Comparison of ENCODE assay signal across 31 cellular contexts in the genomic region with DNA sequence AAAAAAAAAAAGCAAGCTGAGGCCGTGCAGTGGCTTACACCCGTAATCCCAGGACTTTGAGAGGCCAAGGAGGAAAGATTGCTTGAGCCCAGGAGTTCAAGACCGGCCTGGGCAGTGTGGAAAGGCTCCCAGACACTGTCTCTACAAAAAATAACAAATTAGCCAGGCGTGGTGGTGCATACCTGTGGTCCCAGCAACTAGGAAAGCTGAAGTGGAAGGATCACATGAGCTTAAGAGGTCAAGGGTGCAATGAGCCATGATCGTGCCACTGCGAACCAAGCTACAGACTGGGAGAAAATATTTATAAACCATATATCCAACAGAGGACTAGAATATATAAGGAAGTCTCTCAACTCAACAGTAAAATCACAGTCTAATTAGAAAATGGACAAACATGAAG. TPM values are rescaled to one million over a fixed set of nuclear protein-coding genes. Genes with fewer than 3 reads are reported as not detected.
"Had no signal": no experiment of that assay in that cellular context is flagged by ENCODE, and none has a peak within 500 bp of the region (broad histone marks: within the 10 kb centered on the region; RNA-seq: fewer than 3 reads in every experiment).

No MANE protein-coding gene starts in this region.

- H3K36me3 ChIP-seq: cardiac muscle cell, SJCRH30, WERI-Rb-1 had no signal

- H3K4me3 ChIP-seq: adrenal gland, cardiac muscle cell, K562, SJCRH30, SK-N-MC had no signal

- H3K4me1 ChIP-seq: SJCRH30 had no signal

- H3K4me1 Mint-ChIP-seq: activated CD4-positive, alpha-beta T cell treated with anti-CD3 and anti-CD28 coated beads, Interleukin-2, amount 10 ng/mL, durations not matched to agents 24 days and 14 days; central memory CD8-positive, alpha-beta T cell had no signal

- H3K36me3 Mint-ChIP-seq: activated naive CD4-positive, alpha-beta T cell treated with anti-CD3 and anti-CD28 coated beads, Interleukin-2, amount 50 U/mL, for 72 hours had no signal

- H3K4me3 Mint-ChIP-seq: activated T-cell treated with anti-CD3 and anti-CD28 coated beads, Interleukin-2, amount 50 U/mL, for 4 hours; activated T-helper 1 cell treated with anti-CD3 and anti-CD28 coated beads, Interleukin-12 subunit alpha, Interleukin-12 subunit beta, Interleukin-2, Interleukin-4 antibody, amounts not matched to agents 30 ng/mL and 10 ng/mL and 1 ng/mL, durations not matched to agents 14 hours and 24 hours and 36 hours; central memory CD8-positive, alpha-beta T cell had no signal

- H3K27me3 ChIP-seq: adrenal gland, cardiac muscle cell, SJCRH30 had no signal

- H3K9me3 ChIP-seq: adrenal gland, SJCRH30 had no signal

- ATAC-seq: activated naive CD4-positive, alpha-beta T cell treated with anti-CD3 and anti-CD28 coated beads, Interleukin-2, amount 50 U/mL, for 72 hours; activated T-cell treated with anti-CD3 and anti-CD28 coated beads, Interleukin-2, amount 50 U/mL, for 4 hours; K562; Panc1 had no signal

- H3K27ac Mint-ChIP-seq: activated CD4-positive, alpha-beta T cell treated with anti-CD3 and anti-CD28 coated beads, Interleukin-2, amount 10 ng/mL, durations not matched to agents 24 days and 14 days; activated naive CD4-positive, alpha-beta T cell treated with anti-CD3 and anti-CD28 coated beads for 36 hours; activated naive CD4-positive, alpha-beta T cell treated with anti-CD3 and anti-CD28 coated beads, Interleukin-2, amount 50 U/mL, for 72 hours; activated T-helper 1 cell treated with anti-CD3 and anti-CD28 coated beads, Interleukin-12 subunit alpha, Interleukin-12 subunit beta, Interleukin-2, Interleukin-4 antibody, amounts not matched to agents 30 ng/mL and 10 ng/mL and 1 ng/mL, durations not matched to agents 14 hours and 24 hours and 36 hours had no signal

- H3K27ac ChIP-seq: adrenal gland, cardiac muscle cell, SJCRH30, SK-N-MC, WERI-Rb-1 had no signal

- H3K9me3 Mint-ChIP-seq: activated CD4-positive, alpha-beta T cell treated with anti-CD3 and anti-CD28 coated beads, Interleukin-2, amount 10 ng/mL, durations not matched to agents 24 days and 14 days; activated naive CD4-positive, alpha-beta T cell treated with anti-CD3 and anti-CD28 coated beads for 36 hours; activated naive CD4-positive, alpha-beta T cell treated with anti-CD3 and anti-CD28 coated beads, Interleukin-2, amount 50 U/mL, for 72 hours; activated T-cell treated with anti-CD3 and anti-CD28 coated beads, Interleukin-2, amount 50 U/mL, for 4 hours; activated T-helper 1 cell treated with anti-CD3 and anti-CD28 coated beads, Interleukin-12 subunit alpha, Interleukin-12 subunit beta, Interleukin-2, Interleukin-4 antibody, amounts not matched to agents 30 ng/mL and 10 ng/mL and 1 ng/mL, durations not matched to agents 14 hours and 24 hours and 36 hours; central memory CD8-positive, alpha-beta T cell had no signal

- DNase-seq: activated CD4-positive, alpha-beta T cell treated with anti-CD3 and anti-CD28 coated beads, Interleukin-2, amount 10 ng/mL, durations not matched to agents 24 days and 14 days; activated CD4-positive, alpha-beta T cell treated with anti-CD3 and anti-CD28 coated beads, Interleukin-2, amount 50 U/mL, for 4 hours; activated CD4-positive, CD25-positive, alpha-beta regulatory T cell; activated CD8-positive, alpha-beta memory T cell treated with anti-CD3 and anti-CD28 coated beads, Interleukin-2, amount 50 U/mL, for 4 hours; activated gamma-delta T cell treated with Interleukin-2 at 50 U/mL for 16 hours; activated naive CD4-positive, alpha-beta T cell treated with anti-CD3 and anti-CD28 coated beads for 36 hours; activated T-cell treated with anti-CD3 and anti-CD28 coated beads for 4 hours; activated T-cell treated with anti-CD3 and anti-CD28 coated beads, Interleukin-2, amount 50 U/mL, for 4 hours; adrenal gland; anterior cingulate cortex; NCI-H1105; NCI-H1417 treated with DMSO at 0.1 percent for 48 hours; NCI-H1694; NCI-H1930; NCI-H2081 treated with DMSO at 0.1 percent for 48 hours; NCI-H226; NCI-H446 treated with DMSO at 0.1 percent for 48 hours; NCI-H524; SHP77; SJCRH30; T1000; WERI-Rb-1 had no signal

RNA-seq across cellular contexts. Expression of a gene that starts 48.5 kb away (rescaled TPM):
- total RNA-seq: activated CD4-positive, alpha-beta T cell treated with anti-CD3 and anti-CD28 coated beads, Interleukin-2, amount 10 ng/mL, durations not matched to agents 24 days and 14 days; activated naive CD4-positive, alpha-beta T cell treated with anti-CD3 and anti-CD28 coated beads for 36 hours; activated T-helper 1 cell treated with anti-CD3 and anti-CD28 coated beads, Interleukin-12 subunit alpha, Interleukin-12 subunit beta, Interleukin-2, Interleukin-4 antibody, amounts not matched to agents 30 ng/mL and 10 ng/mL and 1 ng/mL, durations not matched to agents 14 hours and 24 hours and 36 hours; T-helper 1 cell treated with Interleukin-12 subunit alpha and Interleukin-12 subunit beta and Interleukin-4 antibody, amounts not matched to agents 30 ng/mL and 1 ng/mL, for 36 hours; T-helper 2 cell treated with Interferon-gamma antibody and Interleukin-4, amounts not matched to agents 100 ng/mL and 5 ng/mL, for 36 hours had no signal
